Comparison of ENCODE assay signal across 11 cellular contexts in the genomic region with DNA sequence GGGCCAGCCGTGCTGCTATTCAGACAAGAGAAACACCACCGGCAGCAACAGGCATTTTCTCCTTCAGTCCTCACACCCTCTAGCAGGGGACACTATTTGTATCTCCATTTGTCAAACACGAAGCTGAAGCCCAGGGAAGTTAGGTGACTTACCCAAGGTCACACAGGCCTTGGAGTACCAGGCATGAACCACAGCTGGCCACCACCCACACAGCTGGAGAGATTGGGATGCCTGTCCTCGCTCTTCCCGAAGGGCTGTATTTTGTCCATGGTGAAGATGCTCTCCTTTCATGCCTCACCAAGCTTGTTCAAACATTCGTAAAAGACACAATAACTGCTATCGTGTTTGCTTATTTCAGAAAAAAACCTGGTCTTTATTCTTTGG.
"Had no signal": no experiment of that assay in that cellular context is flagged by ENCODE, and none has a peak within 500 bp of the region (broad histone marks: within the 10 kb centered on the region; RNA-seq: fewer than 3 reads in every experiment).

No MANE protein-coding gene starts in this region.

- H3K9me3 ChIP-seq: HAP-1 had no signal

- H3K4me2 ChIP-seq: GM23338 had no signal

- FAIRE-seq: H1, H54 had no signal

- ATAC-seq: GM23338, HCT116 had no signal

- H3K36me3 ChIP-seq: HAP-1 had no signal

- DNase-seq: GOT3, H7, H9, HCEC 1CT, HFFc6 had no signal

- H3K9ac ChIP-seq: GM23248 had no signal

- H2AFZ ChIP-seq: GM23248, GM23338 had no signal

- H3K4me3 ChIP-seq: GM23248, GM23338, HAP-1 had no signal

- H3K4me1 ChIP-seq: HAP-1 had no signal

- H3K27ac ChIP-seq: GM23248 had no signal
